19 cellular contexts compared by ENCODE assay signal in the genomic region with DNA sequence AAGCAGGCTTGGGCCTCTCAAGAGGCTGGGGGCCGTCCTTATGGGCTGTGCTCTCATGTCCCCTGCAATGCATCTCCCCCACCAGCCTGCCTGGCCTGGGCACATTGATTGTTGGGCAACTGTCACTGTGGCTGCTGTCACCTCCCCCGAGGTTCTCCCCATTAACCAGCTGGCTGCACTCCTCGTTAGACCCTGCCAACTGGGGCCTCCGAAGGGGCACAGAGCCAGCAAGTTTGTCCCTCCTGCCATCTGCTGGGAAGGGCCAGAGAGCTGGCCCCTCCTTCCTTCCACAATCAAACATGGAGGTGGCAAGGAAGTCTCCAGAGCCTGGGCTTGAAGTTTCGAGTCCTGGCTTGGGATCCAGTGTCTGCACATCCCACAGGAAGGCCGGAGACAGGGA. TPM values are rescaled to one million over a fixed set of nuclear protein-coding genes. Genes with fewer than 3 reads are reported as not detected.
A peak's percentile ranks its signal among the peaks of the same experiment; 100 is the strongest.
DNase-seq lines count a peak whose midpoint lies in the region; ATAC-seq and TF ChIP-seq lines count a peak whose summit lies in the region.
"Had no signal": no experiment of that assay in that cellular context is flagged by ENCODE, and none has a peak within 500 bp of the region (broad histone marks: within the 10 kb centered on the region; RNA-seq: fewer than 3 reads in every experiment).

No MANE protein-coding gene starts in this region.

- DNase-seq in CD14-positive monocyte (ENCODE audit: low spot score) (peak; percentile 38), H7 (peak; percentile 37), NCI-H524 (lab: John Stamatoyannopoulos, UW) (peak; percentile 69 to 86), cerebellar nuclear complex (lab: John Stamatoyannopoulos, UW) (peak; percentile 60 to 71), epidermal melanocyte (ENCODE audit: insufficient read length, low spot score) (no peak), NCI-H1105 treated with DMSO at 0.1 percent for 48 hours (lab: John Stamatoyannopoulos, UW) (no peak)
- no peak for DNase-seq in activated naive CD4-positive, alpha-beta T cell treated with anti-CD3 and anti-CD28 coated beads, Interleukin-2, amount 50 U/mL, for 16 hours
- DNase-seq: DND-41, HCEC 1CT, Karpas-422, MV-4-11, NCI-H187, NCI-H510A treated with DMSO at 0.1 percent for 48 hours had no signal

- peaks cover 20 to 44% (median 28%) of the 10 kb centered on the region in 3 donors for H3K27me3 Mint-ChIP-seq in CD14-positive monocyte (ENCODE audit: low read depth in 3 of 3)

- intact Hi-C loops in CD14-positive monocyte (cut with micrococcal nuclease), result no loop called here

- no peaks in the 10 kb centered on the region for H3K4me1 Mint-ChIP-seq in CD14-positive monocyte
- H3K4me1 Mint-ChIP-seq: B cell had no signal

- no peaks in the 10 kb centered on the region; the same call in 1 of the 2 replicates for H3K36me3 ChIP-seq in H7 (replicated peaks; ENCODE audit: control insufficient read depth, insufficient read depth, low read length)
- H3K36me3 ChIP-seq: SJSA1 had no signal

- peaks cover 6% of the 10 kb centered on the region for H3K27me3 ChIP-seq in H7 (ENCODE audit: control insufficient read depth, insufficient read depth, low read length)

- ATAC-seq in HG02938 (IDR thresholded peaks at IDR 0.05; ENCODE audit: unreplicated experiment), result no peak
- ATAC-seq: A549, GM23338, Right ventricle myocardium inferior had no signal

- H3K4me3 ChIP-seq in H7 (ENCODE audit: insufficient read depth, low read depth, low read length), result no peak overlapping the region
- H3K4me3 ChIP-seq: A549, GM23338, SJSA1 had no signal

- no peak overlapping the region for H3K27ac Mint-ChIP-seq in CD14-positive monocyte
- H3K27ac Mint-ChIP-seq: B cell, GM23338 had no signal

- H3K36me3 Mint-ChIP-seq in CD14-positive monocyte, result no peaks in the 10 kb centered on the region

- no peak overlapping the region for H3K4me3 Mint-ChIP-seq in CD14-positive monocyte
- H3K4me3 Mint-ChIP-seq: B cell, GM23338 had no signal

- peaks cover 21 to 39% (median 36%) of the 10 kb centered on the region in 7 donors for H3K9me3 Mint-ChIP-seq in CD14-positive monocyte

- TF ChIP-seq CTCF in CD14-positive monocyte (IDR thresholded peaks at IDR 0.05), result no peak

RNA-seq across cellular contexts. Expression of gene ZC3H18, which starts 28.0 kb away (rescaled TPM):
- polyA plus RNA-seq in CD14-positive monocyte, result 1 to 10 TPM; 5.5 to 6.8 TPM
- 19.5 and 20.0 TPM in 2 replicates for total RNA-seq in H7 (2014; rRNA removed; shearing (Covaris generic))

Comparison
In these comparisons a context has a peak if more than half of its experiments do, and no peak if none do; other contexts are left out.
1. DNase-seq: peak in CD14-positive monocyte (single experiment), H7 (single experiment), NCI-H524 (2 of 2) and cerebellar nuclear complex (2 of 2); none in epidermal melanocyte (single experiment), activated naive CD4-positive, alpha-beta T cell treated with anti-CD3 and anti-CD28 coated beads, Interleukin-2, amount 50 U/mL, for 16 hours (single experiment) and NCI-H1105 treated with DMSO at 0.1 percent for 48 hours (single experiment).